Comparison of ENCODE assay signal across 2 cellular contexts in the genomic region with DNA sequence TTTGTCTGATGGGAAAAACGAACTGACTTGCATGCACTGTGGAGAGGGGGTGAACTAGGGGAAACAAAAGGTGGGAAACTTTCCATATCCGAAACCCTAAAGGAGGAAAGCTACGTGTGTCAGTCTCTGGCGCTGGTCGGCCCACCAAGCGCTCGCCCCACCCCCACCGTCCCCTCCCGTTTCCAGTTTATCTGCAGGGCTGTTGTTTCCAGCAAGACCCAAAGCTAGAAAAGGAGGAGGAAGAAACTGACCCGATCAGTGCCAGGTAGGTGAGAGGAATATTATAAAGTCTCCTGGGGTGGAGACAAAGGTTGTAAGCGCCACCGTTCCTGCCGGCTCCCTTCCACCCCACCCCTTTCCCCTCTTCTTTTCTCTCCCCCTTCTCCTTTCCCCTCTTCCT.
TF ChIP-seq lines count a peak whose summit lies in the region.

No MANE protein-coding gene starts in this region.

TF ChIP-seq in A549, 52 proteins besides CTCF, POLR2A, EP300 and RAD21:
- TF ChIP-seq ZC3H11A (IDR thresholded peaks at IDR 0.05) (no peak), NR3C1 (IDR thresholded peaks at IDR 0.05) (no peak), ZFP36 (IDR thresholded peaks at IDR 0.05; ENCODE audit: borderline replicate concordance, partially characterized antibody) (no peak), MAZ (IDR thresholded peaks at IDR 0.05; ENCODE audit: borderline replicate concordance, low read depth, low read length) (no peak)
- TF ChIP-seq, protein P1, sequence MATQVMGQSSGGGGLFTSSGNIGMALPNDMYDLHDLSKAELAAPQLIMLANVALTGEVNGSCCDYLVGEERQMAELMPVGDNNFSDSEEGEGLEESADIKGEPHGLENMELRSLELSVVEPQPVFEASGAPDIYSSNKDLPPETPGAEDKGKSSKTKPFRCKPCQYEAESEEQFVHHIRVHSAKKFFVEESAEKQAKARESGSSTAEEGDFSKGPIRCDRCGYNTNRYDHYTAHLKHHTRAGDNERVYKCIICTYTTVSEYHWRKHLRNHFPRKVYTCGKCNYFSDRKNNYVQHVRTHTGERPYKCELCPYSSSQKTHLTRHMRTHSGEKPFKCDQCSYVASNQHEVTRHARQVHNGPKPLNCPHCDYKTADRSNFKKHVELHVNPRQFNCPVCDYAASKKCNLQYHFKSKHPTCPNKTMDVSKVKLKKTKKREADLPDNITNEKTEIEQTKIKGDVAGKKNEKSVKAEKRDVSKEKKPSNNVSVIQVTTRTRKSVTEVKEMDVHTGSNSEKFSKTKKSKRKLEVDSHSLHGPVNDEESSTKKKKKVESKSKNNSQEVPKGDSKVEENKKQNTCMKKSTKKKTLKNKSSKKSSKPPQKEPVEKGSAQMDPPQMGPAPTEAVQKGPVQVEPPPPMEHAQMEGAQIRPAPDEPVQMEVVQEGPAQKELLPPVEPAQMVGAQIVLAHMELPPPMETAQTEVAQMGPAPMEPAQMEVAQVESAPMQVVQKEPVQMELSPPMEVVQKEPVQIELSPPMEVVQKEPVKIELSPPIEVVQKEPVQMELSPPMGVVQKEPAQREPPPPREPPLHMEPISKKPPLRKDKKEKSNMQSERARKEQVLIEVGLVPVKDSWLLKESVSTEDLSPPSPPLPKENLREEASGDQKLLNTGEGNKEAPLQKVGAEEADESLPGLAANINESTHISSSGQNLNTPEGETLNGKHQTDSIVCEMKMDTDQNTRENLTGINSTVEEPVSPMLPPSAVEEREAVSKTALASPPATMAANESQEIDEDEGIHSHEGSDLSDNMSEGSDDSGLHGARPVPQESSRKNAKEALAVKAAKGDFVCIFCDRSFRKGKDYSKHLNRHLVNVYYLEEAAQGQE (IDR thresholded peaks at IDR 0.05), result no peak
- TF ChIP-seq, protein P2, sequence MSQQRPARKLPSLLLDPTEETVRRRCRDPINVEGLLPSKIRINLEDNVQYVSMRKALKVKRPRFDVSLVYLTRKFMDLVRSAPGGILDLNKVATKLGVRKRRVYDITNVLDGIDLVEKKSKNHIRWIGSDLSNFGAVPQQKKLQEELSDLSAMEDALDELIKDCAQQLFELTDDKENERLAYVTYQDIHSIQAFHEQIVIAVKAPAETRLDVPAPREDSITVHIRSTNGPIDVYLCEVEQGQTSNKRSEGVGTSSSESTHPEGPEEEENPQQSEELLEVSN (IDR thresholded peaks at IDR 0.05; ENCODE audit: borderline replicate concordance, low read depth), result no peak
- TF ChIP-seq, protein P3, sequence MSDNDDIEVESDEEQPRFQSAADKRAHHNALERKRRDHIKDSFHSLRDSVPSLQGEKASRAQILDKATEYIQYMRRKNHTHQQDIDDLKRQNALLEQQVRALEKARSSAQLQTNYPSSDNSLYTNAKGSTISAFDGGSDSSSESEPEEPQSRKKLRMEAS (IDR thresholded peaks at IDR 0.05), result no peak

TF ChIP-seq in HCT116, 20 proteins besides CTCF, POLR2A, EP300 and RAD21:
- TF ChIP-seq, protein P4, sequence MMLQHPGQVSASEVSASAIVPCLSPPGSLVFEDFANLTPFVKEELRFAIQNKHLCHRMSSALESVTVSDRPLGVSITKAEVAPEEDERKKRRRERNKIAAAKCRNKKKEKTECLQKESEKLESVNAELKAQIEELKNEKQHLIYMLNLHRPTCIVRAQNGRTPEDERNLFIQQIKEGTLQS (IDR thresholded peaks at IDR 0.05), result no peak
- TF ChIP-seq, protein P5, sequence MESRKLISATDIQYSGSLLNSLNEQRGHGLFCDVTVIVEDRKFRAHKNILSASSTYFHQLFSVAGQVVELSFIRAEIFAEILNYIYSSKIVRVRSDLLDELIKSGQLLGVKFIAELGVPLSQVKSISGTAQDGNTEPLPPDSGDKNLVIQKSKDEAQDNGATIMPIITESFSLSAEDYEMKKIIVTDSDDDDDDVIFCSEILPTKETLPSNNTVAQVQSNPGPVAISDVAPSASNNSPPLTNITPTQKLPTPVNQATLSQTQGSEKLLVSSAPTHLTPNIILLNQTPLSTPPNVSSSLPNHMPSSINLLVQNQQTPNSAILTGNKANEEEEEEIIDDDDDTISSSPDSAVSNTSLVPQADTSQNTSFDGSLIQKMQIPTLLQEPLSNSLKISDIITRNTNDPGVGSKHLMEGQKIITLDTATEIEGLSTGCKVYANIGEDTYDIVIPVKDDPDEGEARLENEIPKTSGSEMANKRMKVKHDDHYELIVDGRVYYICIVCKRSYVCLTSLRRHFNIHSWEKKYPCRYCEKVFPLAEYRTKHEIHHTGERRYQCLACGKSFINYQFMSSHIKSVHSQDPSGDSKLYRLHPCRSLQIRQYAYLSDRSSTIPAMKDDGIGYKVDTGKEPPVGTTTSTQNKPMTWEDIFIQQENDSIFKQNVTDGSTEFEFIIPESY (IDR thresholded peaks at IDR 0.05; ENCODE audit: extremely low read depth, insufficient replicate concordance, low read length), result no peak
- TF ChIP-seq JUND (IDR thresholded peaks at IDR 0.05), result no peak
- no peak for TF ChIP-seq ELF1 (IDR thresholded peaks at IDR 0.05; ENCODE audit: borderline replicate concordance, low read depth)
- TF ChIP-seq, protein P3 (IDR thresholded peaks at IDR 0.05), result no peak
- no peak for TF ChIP-seq CEBPB (IDR thresholded peaks at IDR 0.05; ENCODE audit: low read depth)
- no peak for TF ChIP-seq ZFX (IDR thresholded peaks at IDR 0.05)
